19 cellular contexts compared by ENCODE assay signal in genomic region chr20:14711681-14712080, GRCh38.
DNase-seq lines count a peak whose midpoint lies in the region; ATAC-seq and TF ChIP-seq lines count a peak whose summit lies in the region.
"Had no signal": no experiment of that assay in that cellular context is flagged by ENCODE, and none has a peak within 500 bp of the region (broad histone marks: within the 10 kb centered on the region; RNA-seq: fewer than 3 reads in every experiment).

No MANE protein-coding gene starts in this region.

- no peaks in the 10 kb centered on the region for H3K9me2 ChIP-seq in PC-3 (replicated peaks; ENCODE audit: low read length)

- H3K79me2 ChIP-seq in PC-3 (ENCODE audit: low read length), result no peaks in the 10 kb centered on the region
- H3K79me2 ChIP-seq in fibroblast of lung (ENCODE audit: control insufficient read depth, insufficient read depth, low read length), result no peaks in the 10 kb centered on the region

- peak overlapping the region; percentile 8; the same call in 1 of the 2 replicates for H3K27ac ChIP-seq in 22Rv1
- no peak overlapping the region for H3K27ac ChIP-seq in PC-3 (ENCODE audit: low read length)
- H3K27ac ChIP-seq in fibroblast of lung (ENCODE audit: insufficient read depth, low read length), result no peak overlapping the region
- peak overlapping the region; percentile 94 for H3K27ac ChIP-seq in mesodermal cell (ENCODE audit: low read depth, low read length, severe bottlenecking)
- no peak overlapping the region for H3K27ac ChIP-seq in RWPE1

- H3K4me1 ChIP-seq in PC-3 (ENCODE audit: insufficient read depth, low read length) (peaks cover 48% of the 10 kb centered on the region), fibroblast of lung (ENCODE audit: control insufficient read depth, extremely low read depth, insufficient read depth, low read length) (peaks cover 3% of the 10 kb centered on the region), mesodermal cell (ENCODE audit: control insufficient read depth, insufficient read depth, low read length, poor library complexity, severe bottlenecking) (peaks cover 20% of the 10 kb centered on the region)

- no peaks in the 10 kb centered on the region for H3F3A ChIP-seq in PC-3 (ENCODE audit: low read length, unreplicated experiment)

- no peak for DNase-seq in PC-3
- peak; percentile 9 to 30 for DNase-seq in fibroblast of lung (ENCODE audit: low read depth in 2 of 2)
- no peak for DNase-seq in AG08396 (ENCODE audit: low spot score)
- DNase-seq in activated naive CD4-positive, alpha-beta T cell treated with anti-CD3 and anti-CD28 coated beads, Interleukin-2, amount 50 U/mL, for 16 hours, result no peak
- DNase-seq in RWPE1 (ENCODE audit: low spot score), result no peak
- no peak for DNase-seq in activated CD4-positive, CD25-positive, alpha-beta regulatory T cell (lab: John Stamatoyannopoulos, UW)
- DNase-seq: cerebellar nuclear complex; DMS153; gastrocnemius medialis; Kasumi-1; NCI-H2171 treated with DMSO at 0.1 percent for 48 hours; NCI-H82; stimulated activated naive CD8-positive, alpha-beta T cell treated with anti-CD3 and anti-CD28 coated beads, Interleukin-15, Interleukin-2, amounts not matched to agents 100 U/mL and 50 U/mL, for 24 hours; T-helper 1 cell; upper lobe of left lung had no signal

- POLR2A ChIA-PET in PC-3 (lab: Charles Lee; ENCODE audit: unreplicated experiment) (no interaction called here), RWPE1 (lab: Yijun Ruan, JAX; ENCODE audit: low non-redundant PET) (no interaction called here)

- H3K36me3 ChIP-seq in PC-3 (ENCODE audit: low read depth, low read length), result no peaks in the 10 kb centered on the region
- no peaks in the 10 kb centered on the region for H3K36me3 ChIP-seq in fibroblast of lung (ENCODE audit: control insufficient read depth, insufficient read depth, low read length)
- no peaks in the 10 kb centered on the region for H3K36me3 ChIP-seq in mesodermal cell (ENCODE audit: control insufficient read depth, insufficient read depth, low read length)
- H3K36me3 ChIP-seq: gastrocnemius medialis, upper lobe of left lung had no signal

- H2AFZ ChIP-seq in PC-3 (ENCODE audit: low read length), result no peak overlapping the region
- no peak overlapping the region for H2AFZ ChIP-seq in fibroblast of lung (ENCODE audit: low read length)

- no peak for TF ChIP-seq CTCF in 22Rv1 (IDR thresholded peaks at IDR 0.05)
- TF ChIP-seq CTCF in PC-3 (conservative IDR thresholded peaks at IDR 0.05; ENCODE audit: low read depth, low read length), result no peak
- TF ChIP-seq CTCF in fibroblast of lung (conservative IDR thresholded peaks at IDR 0.05 in 1 of 2, IDR thresholded peaks at IDR 0.05 in 1 of 2; ENCODE audit: low read depth in 1 of 2, low read length in 2 of 2), result no peak
- TF ChIP-seq CTCF in RWPE1 (conservative IDR thresholded peaks at IDR 0.05; ENCODE audit: low read depth), result no peak

- CTCF ChIA-PET in PC-3 (lab: Charles Lee) (no interaction called here), RWPE1 (lab: Yijun Ruan, JAX) (no interaction called here)

- H4K20me1 ChIP-seq in PC-3 (ENCODE audit: low read length), result no peaks in the 10 kb centered on the region
- no peaks in the 10 kb centered on the region for H4K20me1 ChIP-seq in fibroblast of lung (ENCODE audit: control insufficient read depth, extremely low read depth, insufficient read depth, low read length)

- H3K9ac ChIP-seq in PC-3 (ENCODE audit: low read length), result no peak overlapping the region
- no peak overlapping the region for H3K9ac ChIP-seq in fibroblast of lung (ENCODE audit: insufficient read depth, low read length)

- H3K27me3 ChIP-seq in PC-3 (ENCODE audit: low read length), result no peaks in the 10 kb centered on the region
- no peaks in the 10 kb centered on the region for H3K27me3 ChIP-seq in fibroblast of lung (ENCODE audit: control insufficient read depth, insufficient read depth, low read length)
- H3K27me3 ChIP-seq: gastrocnemius medialis, upper lobe of left lung had no signal

- H3K9me3 ChIP-seq in PC-3 (ENCODE audit: low read length) (no peaks in the 10 kb centered on the region), fibroblast of lung (ENCODE audit: control insufficient read depth, insufficient read depth, low read depth, low read length) (no peaks in the 10 kb centered on the region), mesodermal cell (ENCODE audit: control insufficient read depth, low read length) (no peaks in the 10 kb centered on the region)
- H3K9me3 ChIP-seq: gastrocnemius medialis, upper lobe of left lung had no signal

- ATAC-seq in PC-3, result no peak
- ATAC-seq: natural killer cell treated with Interleukin-12 subunit alpha and Interleukin-12 subunit beta and Interleukin-15 and Interleukin-18, amount 100 ng/mL, for 72 hours; Panc1; stimulated activated naive CD8-positive, alpha-beta T cell treated with anti-CD3 and anti-CD28 coated beads, Interleukin-15, Interleukin-2, amounts not matched to agents 100 U/mL and 50 U/mL, for 24 hours had no signal

- no TSS peak for BruUV-seq in PC-3 (replicated peaks; lab: Mats Ljungman, UMichigan)

- intact Hi-C loops in PC-3 (cut with micrococcal nuclease), result no loop called here

- 100% methylated on average over 1 of the region's 2 CpGs; no CpG with 5 or more reads in 1 of the 2 experiments for WGBS in mesodermal cell (ENCODE audit: insufficient coverage in 2 of 2), 2 experiments

- H3K4me2 ChIP-seq in PC-3 (ENCODE audit: low read length), result peak overlapping the region; percentile 21; the same call in 1 of the 2 replicates
- H3K4me2 ChIP-seq in fibroblast of lung (ENCODE audit: extremely low read depth, insufficient read depth, low read length), result no peak overlapping the region

- H3K4me3 ChIP-seq in PC-3 (ENCODE audit: low read length) (no peak overlapping the region), fibroblast of lung (replicated peaks in 1 of 4; ENCODE audit: control extremely low read depth in 1 of 4, insufficient read depth in 1 of 4, low read depth in 3 of 4, low read length in 4 of 4) (no peak overlapping the region), mesodermal cell (ENCODE audit: extremely low read depth, insufficient read depth, low read length, poor library complexity, severe bottlenecking) (no peak overlapping the region)
- H3K4me3 ChIP-seq: gastrocnemius medialis, upper lobe of left lung had no signal

Comparison
In these comparisons a context has a peak if more than half of its experiments do, and no peak if none do; other contexts are left out.
1. H3K27ac ChIP-seq: peak in 22Rv1 (single experiment) and mesodermal cell (single experiment); none in PC-3 (single experiment), fibroblast of lung (single experiment) and RWPE1 (single experiment).
2. DNase-seq: peak in fibroblast of lung (2 of 2); none in PC-3 (single experiment), AG08396 (single experiment), activated naive CD4-positive, alpha-beta T cell treated with anti-CD3 and anti-CD28 coated beads, Interleukin-2, amount 50 U/mL, for 16 hours (single experiment), RWPE1 (single experiment) and activated CD4-positive, CD25-positive, alpha-beta regulatory T cell (0 of 4).